17 cellular contexts compared by ENCODE assay signal in the genomic region with DNA sequence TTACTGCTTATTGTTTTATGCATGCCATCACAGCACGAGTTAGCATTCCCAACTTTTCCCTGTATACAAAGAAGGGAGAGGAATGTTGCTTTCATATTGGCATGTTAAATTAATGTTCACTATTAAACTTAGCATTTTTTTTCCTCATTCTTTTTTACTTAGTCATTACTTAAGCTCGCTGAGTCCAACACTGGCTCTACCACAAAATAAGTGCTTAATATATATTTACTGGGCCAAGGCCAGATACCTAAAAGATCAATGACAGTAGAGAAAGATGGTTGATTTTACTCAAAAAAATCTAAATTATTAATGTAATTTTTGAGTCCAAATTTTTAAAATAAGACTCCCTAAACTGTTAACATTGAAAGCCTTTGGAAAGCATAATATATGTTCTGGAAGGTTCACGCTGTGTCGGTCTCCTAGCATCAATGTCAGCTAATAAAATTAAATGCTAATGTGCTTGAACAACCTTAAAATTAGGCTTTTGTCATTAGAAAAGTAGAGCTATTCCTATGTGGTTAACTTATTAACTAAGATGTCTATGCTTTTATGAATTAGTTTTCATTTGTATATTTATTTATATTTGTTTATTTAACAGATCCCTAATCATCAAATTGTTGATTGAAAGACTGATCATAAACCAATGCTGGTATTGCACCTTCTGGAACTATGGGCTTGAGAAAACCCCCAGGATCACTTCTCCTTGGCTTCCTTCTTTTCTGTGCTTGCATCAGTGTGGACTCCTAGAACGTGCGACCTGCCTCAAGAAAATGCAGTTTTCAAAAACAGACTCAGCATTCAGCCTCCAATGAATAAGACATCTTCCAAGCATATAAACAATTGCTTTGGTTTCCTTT. TPM values are rescaled to one million over a fixed set of nuclear protein-coding genes. Genes with fewer than 3 reads are reported as not detected.
DNase-seq lines count a peak whose midpoint lies in the region; ATAC-seq and TF ChIP-seq lines count a peak whose summit lies in the region.
"Had no signal": no experiment of that assay in that cellular context is flagged by ENCODE, and none has a peak within 500 bp of the region (broad histone marks: within the 10 kb centered on the region; RNA-seq: fewer than 3 reads in every experiment).

No MANE protein-coding gene starts in this region.

- H3K79me2 ChIP-seq in fibroblast of lung (ENCODE audit: control insufficient read depth, insufficient read depth, low read length) = peaks cover 1% of the 10 kb centered on the region

- peaks cover 7% of the 10 kb centered on the region for H4K20me1 ChIP-seq in fibroblast of lung (ENCODE audit: control insufficient read depth, extremely low read depth, insufficient read depth, low read length)
- H4K20me1 ChIP-seq: BLaER1 had no signal

- peaks cover 7% of the 10 kb centered on the region for H3K4me1 Mint-ChIP-seq in nephron

- H3K36me3 Mint-ChIP-seq in nephron (ENCODE audit: low read depth) = peaks cover 63% of the 10 kb centered on the region

- peak; percentile 18 for DNase-seq in AG09319 (ENCODE audit: extremely low read depth, low read depth)
- peak; percentile 44 to 63 for DNase-seq in fibroblast of lung (ENCODE audit: low read depth in 2 of 2)
- no peak for DNase-seq in SIG-M5 (lab: John Stamatoyannopoulos, UW)
- no peak for DNase-seq in RPMI8226
- DNase-seq in GM10266 (ENCODE audit: extremely low spot score) = no peak
- DNase-seq in retina = no peak
- DNase-seq: activated naive CD4-positive, alpha-beta T cell treated with anti-CD3 and anti-CD28 coated beads for 36 hours; KG1; lower lobe of right lung; NCI-H1417 treated with DMSO at 0.1 percent for 48 hours; NCI-H226; stomach had no signal

- no peaks in the 10 kb centered on the region for H3K27me3 Mint-ChIP-seq in nephron (ENCODE audit: low read depth)

- no peaks in the 10 kb centered on the region for H3K9me3 Mint-ChIP-seq in nephron
- H3K9me3 Mint-ChIP-seq: activated naive CD4-positive, alpha-beta T cell treated with anti-CD3 and anti-CD28 coated beads for 36 hours had no signal

- H3K27me3 ChIP-seq in fibroblast of lung (ENCODE audit: control insufficient read depth, insufficient read depth, low read length) = no peaks in the 10 kb centered on the region
- H3K27me3 ChIP-seq: BLaER1, breast epithelium, neutrophil, stomach had no signal

- peak overlapping the region in 1 of 4 experiments; percentile 26 for H3K4me3 ChIP-seq in fibroblast of lung (replicated peaks in 1 of 4; ENCODE audit: control extremely low read depth in 1 of 4, insufficient read depth in 1 of 4, low read depth in 3 of 4, low read length in 4 of 4)
- H3K4me3 ChIP-seq: BLaER1, lower lobe of right lung had no signal

- H3K4me3 Mint-ChIP-seq in nephron = no peak overlapping the region
- H3K4me3 Mint-ChIP-seq: activated naive CD4-positive, alpha-beta T cell treated with anti-CD3 and anti-CD28 coated beads for 36 hours had no signal

- H3K36me3 ChIP-seq in fibroblast of lung (ENCODE audit: control insufficient read depth, insufficient read depth, low read length) = peaks cover 32% of the 10 kb centered on the region
- H3K36me3 ChIP-seq: BLaER1, breast epithelium, neutrophil had no signal

- no peak overlapping the region for H2AFZ ChIP-seq in fibroblast of lung (ENCODE audit: low read length)

- TF ChIP-seq CTCF in AG09319 (IDR thresholded peaks at IDR 0.05; ENCODE audit: low read depth, low read length) (no peak), fibroblast of lung (conservative IDR thresholded peaks at IDR 0.05 in 1 of 2, IDR thresholded peaks at IDR 0.05 in 1 of 2; ENCODE audit: low read depth in 1 of 2, low read length in 2 of 2) (no peak), nephron (IDR thresholded peaks at IDR 0.05; ENCODE audit: unreplicated experiment in 3 of 3) (no peak), GM10266 (IDR thresholded peaks at IDR 0.05; ENCODE audit: control insufficient read depth, insufficient read depth, low read depth, missing control alignments) (no peak)

- peak overlapping the region; percentile 26 for H3K27ac ChIP-seq in fibroblast of lung (ENCODE audit: insufficient read depth, low read length)
- H3K27ac ChIP-seq: BLaER1, lower lobe of right lung, neutrophil, stomach had no signal

- peak; percentile 14; the same call in 2 of the 3 replicates for ATAC-seq in SK-N-SH treated with all-trans-retinoic acid at 6 μM for 48 hours

- H3K9ac ChIP-seq in fibroblast of lung (ENCODE audit: insufficient read depth, low read length) = no peak overlapping the region
- H3K9ac ChIP-seq: BLaER1 had no signal

- peaks cover 3% of the 10 kb centered on the region for H3K4me1 ChIP-seq in fibroblast of lung (ENCODE audit: control insufficient read depth, extremely low read depth, insufficient read depth, low read length)
- H3K4me1 ChIP-seq: BLaER1, breast epithelium, lower lobe of right lung had no signal

- peak overlapping the region; percentile 48 to 78 (median 62) for H3K27ac Mint-ChIP-seq in nephron
- H3K27ac Mint-ChIP-seq: activated naive CD4-positive, alpha-beta T cell treated with anti-CD3 and anti-CD28 coated beads for 36 hours had no signal

- H3K4me2 ChIP-seq in fibroblast of lung (ENCODE audit: extremely low read depth, insufficient read depth, low read length) = no peak overlapping the region
- H3K4me2 ChIP-seq: BLaER1 had no signal

- H3K9me3 ChIP-seq in fibroblast of lung (ENCODE audit: control insufficient read depth, insufficient read depth, low read depth, low read length) = no peaks in the 10 kb centered on the region
- H3K9me3 ChIP-seq: BLaER1, breast epithelium, lower lobe of right lung, neutrophil, stomach had no signal

TF ChIP-seq in SK-N-SH treated with all-trans-retinoic acid at 6 μM for 48 hours, 23 proteins besides CTCF, POLR2A, EP300 and RAD21:
- no peak for TF ChIP-seq CSRNP3 (CRISPR knock-in tag; IDR thresholded peaks at IDR 0.05)
- peak; percentile 63 for TF ChIP-seq ISL1 (CRISPR knock-in tag; IDR thresholded peaks at IDR 0.05)

RNA-seq across cellular contexts. Expression of gene THBS1, which starts 14.1 kb away (rescaled TPM):
- 631 and 1,745 TPM in 2 replicates for total RNA-seq in fibroblast of lung
- polyA plus RNA-seq in fibroblast of lung = 533 and 1,512 TPM in 2 replicates
- polyA plus RNA-seq in fibroblast of lung (2012) = 619 and 1,936 TPM in 2 replicates
- 5,982 and 9,421 TPM in 2 replicates for polyA minus RNA-seq in fibroblast of lung (ENCODE audit: low replicate concordance)

Comparison
In these comparisons a context has a peak if more than half of its experiments do, and no peak if none do; other contexts are left out.
1. DNase-seq: peak in AG09319 (single experiment) and fibroblast of lung (2 of 2); none in SIG-M5 (single experiment), RPMI8226 (single experiment), GM10266 (single experiment) and retina (single experiment).